In the genomic region with DNA sequence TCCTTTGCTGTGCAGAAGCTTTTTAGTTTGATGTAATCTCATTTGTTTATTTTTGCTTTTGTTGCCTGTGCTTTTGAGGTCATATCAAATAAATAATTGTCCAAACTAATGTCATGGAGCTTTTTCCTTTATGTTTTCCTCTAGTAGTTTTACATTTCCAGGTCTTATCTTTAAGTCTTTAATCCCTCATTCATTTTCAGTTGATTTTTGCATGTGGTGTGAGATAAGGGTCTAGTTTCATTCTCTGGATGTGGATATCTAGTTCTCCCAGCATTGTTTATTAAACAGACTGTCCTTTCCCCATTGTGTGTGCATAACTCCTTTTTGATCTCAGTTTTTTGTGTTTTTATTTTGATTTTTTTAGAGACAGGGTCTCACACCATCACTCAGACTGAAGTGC, we compare ENCODE assay signal across 16 cellular contexts.
DNase-seq lines count a peak whose midpoint lies in the region; TF ChIP-seq lines count a peak whose summit lies in the region.
"Had no signal": no experiment of that assay in that cellular context is flagged by ENCODE, and none has a peak within 500 bp of the region (broad histone marks: within the 10 kb centered on the region; RNA-seq: fewer than 3 reads in every experiment).

No MANE protein-coding gene starts in this region.

- H3K4me3 Mint-ChIP-seq in mesothelial cell of epicardium = no peak overlapping the region
- H3K4me3 Mint-ChIP-seq: B cell; CD4-positive, alpha-beta T cell; CD8-positive, alpha-beta T cell had no signal

- CTCF ChIA-PET in HEK293 (lab: Yijun Ruan, JAX) = interaction anchor here (0.7 to 2.9 kb wide), 11 partner anchors 11 to 1116 kb away, joined by 3 to 25 read pairs (median 4); partner anchors contain the start of gene RAP2C

- H3K9me3 ChIP-seq in HEK293 (ENCODE audit: control insufficient read depth, insufficient read depth, low read depth, low read length) = no peaks in the 10 kb centered on the region
- H3K9me3 ChIP-seq: BLaER1 treated with 17β-estradiol and CSF1 and Interleukin-3, amounts not matched to agents 10 nM and 100 nM; Caco-2 had no signal

- H3K27ac Mint-ChIP-seq in mesothelial cell of epicardium = peak overlapping the region; percentile 26
- H3K27ac Mint-ChIP-seq: B cell; CD4-positive, alpha-beta T cell; CD8-positive, alpha-beta T cell had no signal

- no peaks in the 10 kb centered on the region for H3K36me3 ChIP-seq in HEK293 (ENCODE audit: control insufficient read depth in 2 of 2, insufficient read depth in 1 of 2, low read length in 2 of 2)
- H3K36me3 ChIP-seq: BLaER1 treated with 17β-estradiol and CSF1 and Interleukin-3, amounts not matched to agents 10 nM and 100 nM had no signal

- H3K9me3 Mint-ChIP-seq in mesothelial cell of epicardium = no peaks in the 10 kb centered on the region
- H3K9me3 Mint-ChIP-seq: CD4-positive, alpha-beta T cell; CD8-positive, alpha-beta T cell had no signal

- H3K36me3 Mint-ChIP-seq in mesothelial cell of epicardium = no peaks in the 10 kb centered on the region
- H3K36me3 Mint-ChIP-seq: CD8-positive, alpha-beta T cell had no signal

- POLR2A ChIA-PET in HEK293 (lab: Yijun Ruan, JAX) = no interaction called here

- H3K4me3 ChIP-seq in HEK293 (ENCODE audit: low read depth, low read length) = no peak overlapping the region
- H3K4me3 ChIP-seq: BLaER1 treated with 17β-estradiol and CSF1 and Interleukin-3, amounts not matched to agents 10 nM and 100 nM had no signal

- peaks cover 23% of the 10 kb centered on the region for H3K4me1 Mint-ChIP-seq in mesothelial cell of epicardium

- DNase-seq in OCI-M1 (lab: John Stamatoyannopoulos, UW) (peak; percentile 38), mesothelial cell of epicardium (ENCODE audit: low spot score in 2 of 2, unreplicated experiment in 2 of 2) (no peak), HCEC 1CT (no peak), NCI-H2196 (lab: John Stamatoyannopoulos, UW; ENCODE audit: unreplicated experiment) (no peak)
- DNase-seq: 8988T; AML-193; Caco-2; Calu3; CD4-positive, alpha-beta T cell; CD8-positive, alpha-beta T cell; DMS79 treated with DMSO at 0.1 percent for 48 hours; GF-D8 had no signal

- H3K27ac ChIP-seq in HEK293 (ENCODE audit: extremely low read depth, low read depth, low read length) = no peak overlapping the region
- H3K27ac ChIP-seq: BLaER1 treated with 17β-estradiol and CSF1 and Interleukin-3, amounts not matched to agents 10 nM and 100 nM; C4-2B had no signal

- no peaks in the 10 kb centered on the region for H3K27me3 Mint-ChIP-seq in mesothelial cell of epicardium (ENCODE audit: low read depth)
- H3K27me3 Mint-ChIP-seq: B cell; CD4-positive, alpha-beta T cell had no signal

- peaks cover 7% of the 10 kb centered on the region; the same call in 1 of the 2 replicates for H3K4me1 ChIP-seq in HEK293 (ENCODE audit: control insufficient read depth, insufficient read depth, low read length)
- H3K4me1 ChIP-seq: BLaER1 treated with 17β-estradiol and CSF1 and Interleukin-3, amounts not matched to agents 10 nM and 100 nM had no signal

- no peak for TF ChIP-seq CTCF in HEK293 (tag by site-specific recombination; IDR thresholded peaks at IDR 0.05)
- TF ChIP-seq CTCF in mesothelial cell of epicardium (IDR thresholded peaks at IDR 0.05; ENCODE audit: unreplicated experiment) = no peak

TF ChIP-seq in HEK293, 187 proteins besides CTCF, POLR2A, EP300 and RAD21:
- TF ChIP-seq FEZF1 (tag by site-specific recombination; IDR thresholded peaks at IDR 0.05) = 0 out of 2 replicates have a peak, but pooled peaks have one; percentile 26
- TF ChIP-seq ZNF843 (tag by site-specific recombination; IDR thresholded peaks at IDR 0.05) = no peak
- TF ChIP-seq PRDM6 (tag by site-specific recombination; IDR thresholded peaks at IDR 0.05) = peak; percentile 81
- no peak for TF ChIP-seq ZNF121 (tag by site-specific recombination; IDR thresholded peaks at IDR 0.05)
